ENCODE assay signal across 23 cellular contexts in genomic region chr16:55369151-55369550, GRCh38. TPM values are rescaled to one million over a fixed set of nuclear protein-coding genes. Genes with fewer than 3 reads are reported as not detected.
"Had no signal": no experiment of that assay in that cellular context is flagged by ENCODE, and none has a peak within 500 bp of the region (broad histone marks: within the 10 kb centered on the region; RNA-seq: fewer than 3 reads in every experiment).

No MANE protein-coding gene starts in this region.

- ATAC-seq: esophagus mucosa; gastrocnemius medialis; heart right ventricle; naive thymus-derived CD4-positive, alpha-beta T cell; sciatic nerve; stimulated activated memory B cell treated with anti-CD40 and anti-IgM and Interleukin-4, amounts not matched to agents 10 μg/mL and 1 μg/mL and 100 μg/mL, for 72 hours had no signal

- H3K4me3 ChIP-seq: gastrocnemius medialis, heart right ventricle, spleen, thoracic aorta had no signal

- H3K36me3 ChIP-seq: gastrocnemius medialis, heart right ventricle, neutrophil, spleen, thoracic aorta had no signal

- DNase-seq: effector memory CD4-positive, alpha-beta T cell; gastrocnemius medialis; heart right ventricle; hypothalamus; kidney glomerular epithelial cell; naive thymus-derived CD4-positive, alpha-beta T cell; nephron progenitor cell; spleen; stimulated activated CD4-positive, alpha-beta T cell treated with anti-CD3 and anti-CD28 coated beads, Interleukin-15, amount 100 ng/mL, for 24 hours; stimulated activated CD4-positive, alpha-beta T cell treated with anti-CD3 and anti-CD28 coated beads, Interleukin-1b, Interleukin-23, amount 100 ng/mL, for 48 hours; stimulated activated CD4-positive, alpha-beta T cell treated with anti-CD3 and anti-CD28 coated beads, Interleukin-4, amount 100 ng/mL, for 24 hours; trophoblast cell had no signal

- H3K9me3 ChIP-seq: gastrocnemius medialis, heart right ventricle, neutrophil, spleen, thoracic aorta had no signal

- H3K27ac ChIP-seq: gastrocnemius medialis, neutrophil, spleen, thoracic aorta had no signal

RNA-seq across cellular contexts. Expression of gene IRX6, which starts 45.1 kb away (rescaled TPM):
- total RNA-seq: fibroblast of villous mesenchyme; liver; lung microvascular endothelial cell; naive thymus-derived CD4-positive, alpha-beta T cell; pulmonary artery endothelial cell; skeletal muscle tissue; thoracic aorta; urinary bladder had no signal
